ENCODE assay signal across 8 cellular contexts in genomic region chr17:28720247-28720996, GRCh38. TPM values are rescaled to one million over a fixed set of nuclear protein-coding genes. Genes with fewer than 3 reads are reported as not detected.
DNase-seq lines count a peak whose midpoint lies in the region; ATAC-seq, FAIRE-seq and TF ChIP-seq lines count a peak whose summit lies in the region.

No MANE protein-coding gene starts in this region.

- H3K4me3 ChIP-seq in astrocyte (ENCODE audit: insufficient read depth, low read depth, low read length) (peak overlapping the region; percentile 84), lower leg skin (ENCODE audit: low read depth, poor library complexity, severe bottlenecking) (peak overlapping the region; percentile 75), thymus (ENCODE audit: low read length) (peak overlapping the region; percentile 64)

- no peak for FAIRE-seq in astrocyte (lab: Jason Lieb, UNC)

- H3K4me1 ChIP-seq in astrocyte (ENCODE audit: insufficient read depth, low read length) (peaks cover 62% of the 10 kb centered on the region), thymus (ENCODE audit: control insufficient read depth, insufficient read depth, low read length) (peaks cover 18% of the 10 kb centered on the region)

- no peaks in the 10 kb centered on the region for H3K9me3 ChIP-seq in CD4-positive, alpha-beta T cell (ENCODE audit: control insufficient read depth, low read length)
- no peaks in the 10 kb centered on the region for H3K9me3 ChIP-seq in astrocyte (ENCODE audit: insufficient read depth, low read depth, low read length)
- H3K9me3 ChIP-seq in thymus (ENCODE audit: control insufficient read depth), result no peaks in the 10 kb centered on the region

- intact Hi-C loops in CD4-positive, alpha-beta T cell (cut with DNase I, micrococcal nuclease), result loop anchor here (1.0 to 2.0 kb wide), 2 partner anchors 8 to 92 kb away; partner anchors contain the start of gene NEK8 (in 1 of the 2)
- intact Hi-C loops in lower leg skin (cut with DNase I; ENCODE audit: low total_unique reads), result no loop called here

- H4K20me1 ChIP-seq in astrocyte (ENCODE audit: insufficient read depth, low read length), result peaks cover 68% of the 10 kb centered on the region

- H3K36me3 Mint-ChIP-seq in CD4-positive, alpha-beta T cell (ENCODE audit: low read depth), result peaks cover 53% of the 10 kb centered on the region
- H3K36me3 Mint-ChIP-seq in astrocyte (ENCODE audit: low read depth, unreplicated experiment), result peaks cover 12% of the 10 kb centered on the region

- H3K36me3 ChIP-seq in astrocyte (ENCODE audit: insufficient read depth, low read length) (peaks cover 38% of the 10 kb centered on the region), thymus (ENCODE audit: control insufficient read depth, insufficient read depth) (peaks cover 39% of the 10 kb centered on the region)

- peaks cover 66% of the 10 kb centered on the region for H3K4me1 Mint-ChIP-seq in CD4-positive, alpha-beta T cell (ENCODE audit: low read depth)
- peaks cover 42% of the 10 kb centered on the region for H3K4me1 Mint-ChIP-seq in astrocyte (ENCODE audit: low read depth, unreplicated experiment)

- peak overlapping the region; percentile 97 for H3K4me3 Mint-ChIP-seq in CD4-positive, alpha-beta T cell
- peak overlapping the region; percentile 99 for H3K4me3 Mint-ChIP-seq in astrocyte (ENCODE audit: unreplicated experiment)

- peaks cover 21% of the 10 kb centered on the region for H3K27me3 ChIP-seq in CD4-positive, alpha-beta T cell (ENCODE audit: control insufficient read depth, insufficient read depth, low read length)
- H3K27me3 ChIP-seq in astrocyte (ENCODE audit: insufficient read depth, low read length) (no peaks in the 10 kb centered on the region), thymus (ENCODE audit: control insufficient read depth, insufficient read depth) (peaks cover 31% of the 10 kb centered on the region)

- no peak overlapping the region for H2AFZ ChIP-seq in astrocyte (ENCODE audit: low read depth, low read length)

- H3K27ac Mint-ChIP-seq in CD4-positive, alpha-beta T cell, result peak overlapping the region; percentile 95
- H3K27ac Mint-ChIP-seq in astrocyte (ENCODE audit: unreplicated experiment), result peak overlapping the region; percentile 95

- H3K79me2 ChIP-seq in astrocyte (ENCODE audit: insufficient read depth, low read length), result peaks cover 64% of the 10 kb centered on the region

- POLR2A ChIA-PET in CD4-positive, alpha-beta T cell (lab: Charles Lee), result interaction anchor here (0.6 to 4.1 kb wide), 31 partner anchors 8 to 420 kb away, joined by 3 to 110 read pairs (median 7); partner anchors contain the start of genes BLTP2, IFT20, NEK8 and PHF12

- ATAC-seq in CD4-positive, alpha-beta T cell (ENCODE audit: poor library complexity), result no peak
- no peak for ATAC-seq in HG03095 (IDR thresholded peaks at IDR 0.05; ENCODE audit: unreplicated experiment)

- no peak for TF ChIP-seq POLR2A in lower leg skin (IDR thresholded peaks at IDR 0.05)

- DNase-seq in CD4-positive, alpha-beta T cell, result no peak
- no peak for DNase-seq in astrocyte (ENCODE audit: low read depth)
- DNase-seq in lower leg skin (ENCODE audit: low spot score in 2 of 2), result no peak
- no peak for DNase-seq in NCI-H510A (lab: John Stamatoyannopoulos, UW)
- DNase-seq in LoVo (ENCODE audit: low spot score), result no peak

- peak overlapping the region; percentile 95 for H3K27ac ChIP-seq in CD4-positive, alpha-beta T cell (ENCODE audit: low read depth, low read length)
- peak overlapping the region; percentile 87 for H3K27ac ChIP-seq in astrocyte (ENCODE audit: low read depth, low read length)
- H3K27ac ChIP-seq in thymus (ENCODE audit: low read depth), result peak overlapping the region; percentile 77

- TF ChIP-seq CTCF in CD4-positive, alpha-beta T cell (IDR thresholded peaks at IDR 0.05), result no peak
- TF ChIP-seq CTCF in LNCAP (IDR thresholded peaks at IDR 0.05) (peak; percentile 31), astrocyte (IDR thresholded peaks at IDR 0.05; ENCODE audit: insufficient read depth, low read depth, low read length) (no peak), lower leg skin (IDR thresholded peaks at IDR 0.05) (no peak)

- H3K27me3 Mint-ChIP-seq in CD4-positive, alpha-beta T cell, result peaks cover 24% of the 10 kb centered on the region
- no peaks in the 10 kb centered on the region for H3K27me3 Mint-ChIP-seq in astrocyte (ENCODE audit: low read depth, unreplicated experiment)

- 1 to 3% methylated on average over 28 to 30 of the region's 30 CpGs for WGBS in lower leg skin, 2 donors
- WGBS in thymus, result 4% methylated on average over 28 of the region's 30 CpGs

- CTCF ChIA-PET in CD4-positive, alpha-beta T cell (lab: Charles Lee), result interaction anchor here (1.0 to 3.4 kb wide), 8 partner anchors 8 to 182 kb away, joined by 3 to 21 read pairs (median 7); partner anchors contain the start of genes DHRS13, NEK8, PROCA1 and SDF2

- H3K4me2 ChIP-seq in astrocyte (ENCODE audit: low read length), result peak overlapping the region; percentile 93

- H3K9ac ChIP-seq in astrocyte (ENCODE audit: low read length), result peak overlapping the region; percentile 91

- no peaks in the 10 kb centered on the region for H3K9me3 Mint-ChIP-seq in CD4-positive, alpha-beta T cell
- no peaks in the 10 kb centered on the region for H3K9me3 Mint-ChIP-seq in astrocyte (ENCODE audit: unreplicated experiment)

RNA-seq across cellular contexts. Expression of gene RPL23A, which starts 0.6 kb away (rescaled TPM):
- total RNA-seq in CD4-positive, alpha-beta T cell, result 1,000 to 10,000 TPM; 3,393 to 3,457 TPM
- total RNA-seq in astrocyte (901 and 1,068 TPM in 2 replicates), lower leg skin (100 to 1,000 TPM; 538 to 966 (median 735) TPM)
- 1,777 TPM for polyA plus RNA-seq in thymus

RNA-seq across cellular contexts. Expression of gene RAB34, which starts 2.8 kb away (rescaled TPM):
- total RNA-seq in CD4-positive, alpha-beta T cell, result 10 to 100 TPM; 20.7 to 21.3 TPM
- total RNA-seq in astrocyte, result 145 and 150 TPM in 2 replicates
- 100 to 1,000 TPM in 2 of 4 donors, 10 to 100 TPM in 2; 76.6 to 138 (median 103) TPM for total RNA-seq in lower leg skin
- polyA plus RNA-seq in thymus, result 81.9 TPM

RNA-seq across cellular contexts. Expression of gene TLCD1, which starts 5.6 kb away (rescaled TPM):
- under 1 TPM; 0.39 to 0.60 TPM for total RNA-seq in CD4-positive, alpha-beta T cell
- 24.6 and 25.1 TPM in 2 replicates for total RNA-seq in astrocyte
- 10 to 100 TPM in 3 of 4 donors, 1 to 10 TPM in 1; 9.4 to 33.6 (median 23.5) TPM for total RNA-seq in lower leg skin
- 9.2 TPM for polyA plus RNA-seq in thymus

RNA-seq across cellular contexts. Expression of gene NEK8, which starts 8.2 kb away (rescaled TPM):
- total RNA-seq in CD4-positive, alpha-beta T cell, result 1 to 10 TPM; 4.7 to 5.2 TPM
- total RNA-seq in astrocyte (4.3 TPM in 2 replicates), lower leg skin (1 to 10 TPM; 2.1 to 9.5 (median 4.4) TPM)
- 5.1 TPM for polyA plus RNA-seq in thymus

RNA-seq across cellular contexts. Expression of gene PROCA1, which starts 8.7 kb away (rescaled TPM):
- 1 to 10 TPM; 3.5 to 4.1 TPM for total RNA-seq in CD4-positive, alpha-beta T cell
- total RNA-seq in astrocyte, result 2.7 and 3.4 TPM in 2 replicates
- 1 to 10 TPM in 3 of 4 donors, not detected in 1; 1.0 to 3.7 (median 3.3) TPM for total RNA-seq in lower leg skin
- polyA plus RNA-seq in thymus, result 11.3 TPM

Comparison
In these comparisons a context has a peak if more than half of its experiments do, and no peak if none do; other contexts are left out.
1. RNA of gene TLCD1, which starts 5.6 kb away (total RNA-seq): 24.6 to 25.1 TPM in astrocyte and 9.4 to 33.6 TPM in lower leg skin; 0.39 to 0.60 TPM in CD4-positive, alpha-beta T cell; every median in the first group is over 4 times any median in the second.
2. Peak in every context shown above with its lines, with median percentiles within 50 percentile points of each other: H3K27ac ChIP-seq and H3K4me3 ChIP-seq.